8 cellular contexts compared by ENCODE assay signal in the genomic region with DNA sequence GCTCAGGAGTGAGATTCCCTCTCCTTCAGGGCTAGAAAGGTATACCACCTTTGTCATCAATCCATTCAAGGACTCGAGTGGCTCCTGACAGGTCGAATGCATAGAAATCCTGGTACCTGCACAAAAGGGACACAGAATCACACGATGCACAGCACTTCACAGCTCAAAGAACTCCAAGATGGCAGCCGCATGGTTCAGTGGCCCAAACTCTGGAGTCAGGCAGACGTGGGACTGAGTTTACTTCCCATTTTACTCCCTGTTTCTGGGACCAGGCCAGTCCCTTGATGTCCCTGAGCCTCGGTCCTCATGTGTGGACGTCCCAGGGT. TPM values are rescaled to one million over a fixed set of nuclear protein-coding genes. Genes with fewer than 3 reads are reported as not detected.
DNase-seq lines count a peak whose midpoint lies in the region; ATAC-seq and TF ChIP-seq lines count a peak whose summit lies in the region.

No MANE protein-coding gene starts in this region.

- no peak for TF ChIP-seq POLR2A in erythroblast (IDR thresholded peaks at IDR 0.05; ENCODE audit: low read length)
- TF ChIP-seq POLR2A in GM18505 (IDR thresholded peaks at IDR 0.05; ENCODE audit: borderline replicate concordance, extremely low read depth, insufficient read depth, insufficient read length) = no peak

- H3K27me3 ChIP-seq in BE2C = no peaks in the 10 kb centered on the region
- H3K27me3 ChIP-seq in colonic mucosa = no peaks in the 10 kb centered on the region

- no peaks in the 10 kb centered on the region for H3K9me3 Mint-ChIP-seq in natural killer cell

- H3K9ac ChIP-seq in colonic mucosa (ENCODE audit: low read depth in 2 of 2, low read length in 2 of 2) = peak overlapping the region; percentile 80 to 82

- peaks cover 37% of the 10 kb centered on the region for H3K36me3 ChIP-seq in BE2C
- peaks cover under 1% of the 10 kb centered on the region for H3K36me3 ChIP-seq in colonic mucosa

- H3K4me1 ChIP-seq in BE2C (peaks cover 3% of the 10 kb centered on the region; the same call in 1 of the 2 replicates), colonic mucosa (peaks cover 5% of the 10 kb centered on the region)

- H3K9me3 ChIP-seq in BE2C = no peaks in the 10 kb centered on the region
- no peaks in the 10 kb centered on the region for H3K9me3 ChIP-seq in colonic mucosa

- H3K4me3 ChIP-seq in BE2C (ENCODE audit: low read depth, low read length) (peak overlapping the region; percentile 99), colonic mucosa (peak overlapping the region; percentile 81)
- H3K4me3 ChIP-seq in Jurkat, Clone E6-1 (ENCODE audit: low read length) = peak overlapping the region; percentile 98

- DNase-seq in BE2C (no peak), colonic mucosa (no peak), natural killer cell (no peak), erythroblast (lab: John Stamatoyannopoulos, UW) (no peak), KBM-7 (no peak)
- no peak for DNase-seq in Jurkat, Clone E6-1 (ENCODE audit: low read depth, low spot score)

- H3K4me1 Mint-ChIP-seq in natural killer cell = peaks cover 20 to 47% of the 10 kb centered on the region in 2 donors

- in situ Hi-C loops in KBM-7 (cut with MboI; ENCODE audit: low pct_unique_long_range_greater_than_20kb, low sequenced_read_pairs) = no loop called here

- peaks cover 5% of the 10 kb centered on the region for H3K36me3 Mint-ChIP-seq in natural killer cell

- TF ChIP-seq CTCF in BE2C (IDR thresholded peaks at IDR 0.05; ENCODE audit: low read depth, low read length) (no peak), colonic mucosa (IDR thresholded peaks at IDR 0.05) (no peak), natural killer cell (IDR thresholded peaks at IDR 0.05) (no peak)

- H3K27ac ChIP-seq in colonic mucosa = peak overlapping the region; percentile 86

- intact Hi-C loops in colonic mucosa (cut with DNase I) = loop anchor here (10.0 kb wide), 1 partner anchor 61 kb away; the partner anchor contains the start of gene SEC11A
- intact Hi-C loops in natural killer cell (cut with micrococcal nuclease) = no loop called here

- no peaks in the 10 kb centered on the region for H3K27me3 Mint-ChIP-seq in natural killer cell (ENCODE audit: low read depth in 2 of 2)

- ATAC-seq in natural killer cell (no peak), HG03460 (IDR thresholded peaks at IDR 0.05; ENCODE audit: unreplicated experiment) (no peak), GM18505 (IDR thresholded peaks at IDR 0.05; ENCODE audit: unreplicated experiment) (no peak)

- peak overlapping the region; percentile 91 to 95 for H3K27ac Mint-ChIP-seq in natural killer cell

- H3K4me3 Mint-ChIP-seq in natural killer cell = peak overlapping the region; percentile 96

RNA-seq across cellular contexts. Expression of gene WDR73, which starts 0.5 kb away (rescaled TPM):
- 37.9 TPM for polyA plus RNA-seq in BE2C (2012; ENCODE audit: insufficient read depth, insufficient read length, low read depth)
- polyA plus RNA-seq in Jurkat, Clone E6-1 (2012; ENCODE audit: insufficient read depth, insufficient read length) = 23.0 TPM
- 10 to 100 TPM; 15.3 to 24.3 TPM for total RNA-seq in colonic mucosa
- 10 to 100 TPM; 19.2 to 26.7 (median 19.7) TPM for total RNA-seq in natural killer cell

RNA-seq across cellular contexts. Expression of gene NMB, which starts 4.5 kb away (rescaled TPM):
- polyA plus RNA-seq in BE2C (2012; ENCODE audit: insufficient read depth, insufficient read length, low read depth) = 6.4 TPM
- polyA plus RNA-seq in Jurkat, Clone E6-1 (2012; ENCODE audit: insufficient read depth, insufficient read length) = 21.1 TPM
- total RNA-seq in colonic mucosa (1 to 10 TPM; 2.8 to 4.4 TPM), natural killer cell (1 to 10 TPM; 3.8 to 6.4 (median 5.1) TPM)

RNA-seq across cellular contexts. Expression of gene ZSCAN2, which starts 52.7 kb away (rescaled TPM):
- polyA plus RNA-seq in BE2C (2012; ENCODE audit: insufficient read depth, insufficient read length, low read depth) = 24.2 TPM
- 25.7 TPM for polyA plus RNA-seq in Jurkat, Clone E6-1 (2012; ENCODE audit: insufficient read depth, insufficient read length)
- total RNA-seq in colonic mucosa (1 to 10 TPM; 6.3 to 6.4 TPM), natural killer cell (1 to 10 TPM; 5.0 to 8.3 (median 5.5) TPM)
